ENCODE assay signal across 10 cellular contexts in genomic region chr19:5048727-5049553, GRCh38.
A peak's percentile ranks its signal among the peaks of the same experiment; 100 is the strongest.
DNase-seq lines count a peak whose midpoint lies in the region; ATAC-seq, FAIRE-seq and TF ChIP-seq lines count a peak whose summit lies in the region.
"Had no signal": no experiment of that assay in that cellular context is flagged by ENCODE, and none has a peak within 500 bp of the region (broad histone marks: within the 10 kb centered on the region; RNA-seq: fewer than 3 reads in every experiment).

No MANE protein-coding gene starts in this region.

- H3K4me1 ChIP-seq in ACC112 (ENCODE audit: control insufficient read depth, insufficient read depth, low read length, unreplicated experiment) (peaks cover 28% of the 10 kb centered on the region), Karpas-422 (ENCODE audit: low read length) (peaks cover 88% of the 10 kb centered on the region), colonic mucosa (peaks cover 31% of the 10 kb centered on the region), mesenchymal stem cell (ENCODE audit: control insufficient read depth, insufficient read depth, low read depth, low read length) (peaks cover 45% of the 10 kb centered on the region)
- peaks cover 4% of the 10 kb centered on the region for H3K4me1 ChIP-seq in CD4-positive, alpha-beta memory T cell (ENCODE audit: insufficient read depth, low read length)

- H3K36me3 ChIP-seq in ACC112 (ENCODE audit: insufficient read depth, low read length) = no peaks in the 10 kb centered on the region
- no peaks in the 10 kb centered on the region for H3K36me3 ChIP-seq in Karpas-422 (ENCODE audit: insufficient read depth, low read length)
- H3K36me3 ChIP-seq in colonic mucosa = no peaks in the 10 kb centered on the region
- H3K36me3 ChIP-seq in mesenchymal stem cell (ENCODE audit: control insufficient read depth in 1 of 2, insufficient read depth in 2 of 2, low read depth in 1 of 2, low read length in 2 of 2) = peaks cover 22 to 63% of the 10 kb centered on the region in 2 experiments
- H3K36me3 ChIP-seq in CD4-positive, alpha-beta memory T cell (ENCODE audit: insufficient read depth, low read length) = no peaks in the 10 kb centered on the region

- no peaks in the 10 kb centered on the region for H3K27me3 Mint-ChIP-seq in CD4-positive, alpha-beta memory T cell
- H3K27me3 Mint-ChIP-seq: activated B cell treated with CpG ODN at 0.5 μM for 24 hours had no signal

- peak overlapping the region in 1 of 2 experiments; percentile 73 for H2BK12ac ChIP-seq in mesenchymal stem cell (ENCODE audit: low read length in 2 of 2)

- intact Hi-C loops in colonic mucosa (cut with DNase I) = loop anchor here (10.0 kb wide), 1 partner anchor 516 kb away; the partner anchor contains the start of gene TINCR
- intact Hi-C loops in CD4-positive, alpha-beta memory T cell (cut with micrococcal nuclease) = loop anchor here (5.0 kb wide), 2 partner anchors 433 to 528 kb away; no protein-coding TSS in a partner anchor

- no peak for TF ChIP-seq POLR2A in GM12892 (IDR thresholded peaks at IDR 0.05; ENCODE audit: low read depth, low read length)

- peak overlapping the region; percentile 14 to 84 for H3K18ac ChIP-seq in mesenchymal stem cell (ENCODE audit: low read depth in 1 of 2, low read length in 2 of 2)

- POLR2A ChIA-PET in CD4-positive, alpha-beta memory T cell (lab: Charles Lee; ENCODE audit: partially characterized antibody) = no interaction called here

- peak overlapping the region; percentile 30 for H4K91ac ChIP-seq in mesenchymal stem cell (ENCODE audit: low read length)

- 79% methylated on average over 32 of the region's 36 CpGs for WGBS in mesenchymal stem cell

- H3K4me3 ChIP-seq in ACC112 (ENCODE audit: low read depth, low read length) (peak overlapping the region; percentile 49; the same call in 1 of the 2 replicates), Karpas-422 (ENCODE audit: low read length) (peak overlapping the region; percentile 58; the same call in 1 of the 2 replicates), colonic mucosa (no peak overlapping the region), mesenchymal stem cell (ENCODE audit: insufficient read depth in 1 of 2, low read depth in 1 of 2, low read length in 2 of 2) (peak overlapping the region in 1 of 2 experiments; percentile 60)
- H3K4me3 ChIP-seq in CD4-positive, alpha-beta memory T cell (ENCODE audit: low read length in 2 of 2) = no peak overlapping the region
- H3K4me3 ChIP-seq: body of pancreas had no signal

- H3K9me3 ChIP-seq in Karpas-422 (ENCODE audit: low read length) (no peaks in the 10 kb centered on the region), colonic mucosa (no peaks in the 10 kb centered on the region), mesenchymal stem cell (ENCODE audit: control insufficient read depth, low read length) (no peaks in the 10 kb centered on the region)
- H3K9me3 ChIP-seq in CD4-positive, alpha-beta memory T cell (ENCODE audit: control insufficient read depth in 1 of 2, low read length in 2 of 2) = no peaks in the 10 kb centered on the region
- H3K9me3 ChIP-seq: body of pancreas had no signal

- peaks cover 0 to 5% (median 3%) of the 10 kb centered on the region in 4 donors for H3K4me1 Mint-ChIP-seq in CD4-positive, alpha-beta memory T cell

- H2BK15ac ChIP-seq in mesenchymal stem cell (ENCODE audit: low read depth, poor library complexity, severe bottlenecking) = no peak overlapping the region

- no peaks in the 10 kb centered on the region for H4K20me1 ChIP-seq in Karpas-422 (ENCODE audit: insufficient read depth, low read depth, low read length)

- peak overlapping the region; percentile 36 for H2AK5ac ChIP-seq in mesenchymal stem cell (ENCODE audit: low read length, severe bottlenecking)

- H3K79me2 ChIP-seq in ACC112 (ENCODE audit: control insufficient read depth, insufficient read depth, low read length, unreplicated experiment) (peaks cover 3% of the 10 kb centered on the region), Karpas-422 (ENCODE audit: low read length) (no peaks in the 10 kb centered on the region)

- no peak overlapping the region for H2BK120ac ChIP-seq in mesenchymal stem cell (ENCODE audit: low read depth, low read length)

- peak overlapping the region in 1 of 2 experiments; percentile 94 for H3K14ac ChIP-seq in mesenchymal stem cell (ENCODE audit: low read length in 2 of 2)

- H3K9me2 ChIP-seq in Karpas-422 (replicated peaks; ENCODE audit: insufficient read depth, low read length) = no peaks in the 10 kb centered on the region

- H3K27me3 ChIP-seq in ACC112 (ENCODE audit: insufficient read depth, low read length) (no peaks in the 10 kb centered on the region), Karpas-422 (ENCODE audit: low read length) (no peaks in the 10 kb centered on the region), colonic mucosa (no peaks in the 10 kb centered on the region), mesenchymal stem cell (ENCODE audit: control insufficient read depth in 1 of 2, insufficient read depth in 1 of 2, low read length in 2 of 2) (no peaks in the 10 kb centered on the region)
- no peaks in the 10 kb centered on the region for H3K27me3 ChIP-seq in CD4-positive, alpha-beta memory T cell (ENCODE audit: insufficient read depth, low read length)
- H3K27me3 ChIP-seq: body of pancreas had no signal

- H2AFZ ChIP-seq in ACC112 (ENCODE audit: low read length, unreplicated experiment) (no peak overlapping the region), Karpas-422 (ENCODE audit: low read length) (no peak overlapping the region), mesenchymal stem cell (ENCODE audit: low read depth, low read length) (no peak overlapping the region)

- H3K4me2 ChIP-seq in Karpas-422 (ENCODE audit: low read depth, low read length, poor library complexity, severe bottlenecking) = peak overlapping the region; percentile 71
- H3K4me2 ChIP-seq in mesenchymal stem cell (ENCODE audit: low read length, poor library complexity, severe bottlenecking) = peak overlapping the region; percentile 46

- peak overlapping the region in 1 of 2 experiments; percentile 26 for H3K23ac ChIP-seq in mesenchymal stem cell (ENCODE audit: low read length in 2 of 2)

- H4K8ac ChIP-seq in mesenchymal stem cell (ENCODE audit: low read length) = peak overlapping the region; percentile 66

- no peak overlapping the region for H3K4me3 Mint-ChIP-seq in CD4-positive, alpha-beta memory T cell
- H3K4me3 Mint-ChIP-seq: activated B cell treated with CpG ODN at 0.5 μM for 24 hours had no signal

- H3K9ac ChIP-seq in Karpas-422 (ENCODE audit: low read length) (peak overlapping the region; percentile 68), colonic mucosa (ENCODE audit: low read depth in 2 of 2, low read length in 2 of 2) (peak overlapping the region; percentile 37 to 46), mesenchymal stem cell (ENCODE audit: low read length) (peak overlapping the region; percentile 51)

- peak overlapping the region in 1 of 2 experiments; percentile 34 for H3K4ac ChIP-seq in mesenchymal stem cell (ENCODE audit: low read depth in 1 of 2, low read length in 2 of 2)

- no peak overlapping the region for H2BK5ac ChIP-seq in mesenchymal stem cell (ENCODE audit: low read depth, low read length, poor library complexity, severe bottlenecking)

- H3K9me3 Mint-ChIP-seq in CD4-positive, alpha-beta memory T cell = no peaks in the 10 kb centered on the region
- H3K9me3 Mint-ChIP-seq: activated B cell treated with CpG ODN at 0.5 μM for 24 hours had no signal

- no peak for FAIRE-seq in GM12892 (lab: Jason Lieb, UNC)

- CTCF ChIA-PET in CD4-positive, alpha-beta memory T cell (lab: Charles Lee; ENCODE audit: partially characterized antibody) = interaction anchor here (1.0 to 1.4 kb wide), 4 partner anchors 15 to 121 kb away, joined by 3 to 5 read pairs (median 3); no protein-coding TSS in a partner anchor

- TF ChIP-seq CTCF in colonic mucosa (IDR thresholded peaks at IDR 0.05) = no peak

- peaks cover 50% of the 10 kb centered on the region for H3K79me1 ChIP-seq in mesenchymal stem cell (replicated peaks; ENCODE audit: low read length, poor library complexity, severe bottlenecking)

- no peak for ATAC-seq in HG03097 (IDR thresholded peaks at IDR 0.05; ENCODE audit: low FRiP score, unreplicated experiment)

- no peak overlapping the region for H3K27ac Mint-ChIP-seq in CD4-positive, alpha-beta memory T cell
- H3K27ac Mint-ChIP-seq: activated B cell treated with CpG ODN at 0.5 μM for 24 hours had no signal

- peaks cover 0 to 15% of the 10 kb centered on the region in 2 donors for H3K36me3 Mint-ChIP-seq in CD4-positive, alpha-beta memory T cell

- DNase-seq in Karpas-422 (no peak), colonic mucosa (peak; percentile 77), mesenchymal stem cell (peak; percentile 82), GM12892 (ENCODE audit: insufficient read length) (no peak)
- no peak for DNase-seq in activated effector memory CD4-positive, alpha-beta T cell treated with Interleukin-2 at 50 U/mL for 16 hours
- no peak for DNase-seq in CD4-positive, alpha-beta memory T cell

- peak overlapping the region; percentile 31; the same call in 1 of the 2 replicates for H3K27ac ChIP-seq in ACC112 (ENCODE audit: low read depth, low read length)
- peak overlapping the region; percentile 98 for H3K27ac ChIP-seq in Karpas-422 (ENCODE audit: low read length)
- H3K27ac ChIP-seq in colonic mucosa = peak overlapping the region; percentile 75
- H3K27ac ChIP-seq in mesenchymal stem cell (ENCODE audit: low read length, poor library complexity, severe bottlenecking) = peak overlapping the region; percentile 44
- no peak overlapping the region for H3K27ac ChIP-seq in CD4-positive, alpha-beta memory T cell (ENCODE audit: low read depth, low read length)

Comparison
In these comparisons a context has a peak if more than half of its experiments do, and no peak if none do; other contexts are left out.
1. H3K4me3 ChIP-seq: peak in ACC112 (single experiment) and Karpas-422 (single experiment); none in colonic mucosa (single experiment) and CD4-positive, alpha-beta memory T cell (0 of 2).
2. DNase-seq: peak in colonic mucosa (single experiment) and mesenchymal stem cell (single experiment); none in Karpas-422 (single experiment), activated effector memory CD4-positive, alpha-beta T cell treated with Interleukin-2 at 50 U/mL for 16 hours (single experiment), CD4-positive, alpha-beta memory T cell (0 of 5) and GM12892 (single experiment).
3. Peak in every context shown above with its lines, with median percentiles within 50 percentile points of each other: H3K9ac ChIP-seq.